Comparison of ENCODE assay signal across 8 cellular contexts in the genomic region with DNA sequence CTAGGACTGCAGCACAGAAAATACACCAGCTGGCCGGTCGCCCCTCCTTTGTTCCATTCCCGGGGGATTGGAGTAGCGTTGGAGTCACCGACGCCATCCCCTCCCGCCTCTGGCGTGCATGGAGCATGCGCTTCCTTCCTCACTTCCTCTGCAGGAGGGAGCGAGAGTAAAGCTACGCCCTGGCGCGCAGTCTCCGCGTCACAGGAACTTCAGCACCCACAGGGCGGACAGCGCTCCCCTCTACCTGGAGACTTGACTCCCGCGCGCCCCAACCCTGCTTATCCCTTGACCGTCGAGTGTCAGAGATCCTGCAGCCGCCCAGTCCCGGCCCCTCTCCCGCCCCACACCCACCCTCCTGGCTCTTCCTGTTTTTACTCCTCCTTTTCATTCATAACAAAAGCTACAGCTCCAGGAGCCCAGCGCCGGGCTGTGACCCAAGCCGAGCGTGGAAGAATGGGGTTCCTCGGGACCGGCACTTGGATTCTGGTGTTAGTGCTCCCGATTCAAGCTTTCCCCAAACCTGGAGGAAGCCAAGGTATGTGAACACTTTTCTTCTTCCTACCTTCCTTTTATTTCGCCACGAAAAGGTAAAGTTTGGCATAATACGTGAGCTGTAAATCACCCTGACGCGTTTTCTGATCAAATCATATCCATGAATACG. TPM values are rescaled to one million over a fixed set of nuclear protein-coding genes. Genes with fewer than 3 reads are reported as not detected.
DNase-seq lines count a peak whose midpoint lies in the region; ATAC-seq and TF ChIP-seq lines count a peak whose summit lies in the region.

A gene (plus strand): TSS at position 201 of the 661 bp plus-strand sequence. CDS start 253 bp downstream, at position 454.

- no peak within 1 kb of the TSS for H3K4me3 Mint-ChIP-seq in T-helper 2 cell treated with Interferon-gamma antibody and Interleukin-4, amounts not matched to agents 5 μg/mL and 100 μg/mL, for 36 hours

- intact Hi-C loops in psoas muscle (cut with DNase I) = no loop called here

- no peaks in the 10 kb centered on the region for H3K36me3 ChIP-seq in psoas muscle (ENCODE audit: insufficient read depth in 1 of 2, low read depth in 1 of 2)

- no peaks in the 10 kb centered on the region for H3K36me3 Mint-ChIP-seq in T-helper 2 cell treated with Interferon-gamma antibody and Interleukin-4, amounts not matched to agents 5 μg/mL and 100 μg/mL, for 36 hours (ENCODE audit: low read depth)

- H3K27me3 Mint-ChIP-seq in T-helper 2 cell treated with Interferon-gamma antibody and Interleukin-4, amounts not matched to agents 5 μg/mL and 100 μg/mL, for 36 hours (ENCODE audit: low read depth) = peaks cover 25% of the 10 kb centered on the region

- no peak within 1 kb of the TSS for H3K27ac ChIP-seq in psoas muscle

- ATAC-seq in psoas muscle (peak; percentile 51 to 68 (median 58)), GM19455 (IDR thresholded peaks at IDR 0.05; ENCODE audit: unreplicated experiment) (no peak), HG03378 (IDR thresholded peaks at IDR 0.05; ENCODE audit: unreplicated experiment) (no peak)

- no peaks in the 10 kb centered on the region for H3K9me3 Mint-ChIP-seq in T-helper 2 cell treated with Interferon-gamma antibody and Interleukin-4, amounts not matched to agents 5 μg/mL and 100 μg/mL, for 36 hours

- H3K4me1 ChIP-seq in psoas muscle = no peaks in the 10 kb centered on the region

- 2 to 3% (median 2%) methylated on average over 35 to 38 of the region's 38 CpGs for WGBS in psoas muscle, 3 donors

- peaks cover 0 to 25% (median 5%) of the 10 kb centered on the region in 3 donors for H3K27me3 ChIP-seq in psoas muscle (ENCODE audit: insufficient read depth in 3 of 3, low read length in 2 of 3)

- DNase-seq in DMS53 (lab: John Stamatoyannopoulos, UW) (peak; percentile 91), NCI-H1105 (lab: John Stamatoyannopoulos, UW) (peak; percentile 78), astrocyte of the hippocampus (ENCODE audit: low read depth, low spot score) (peak; percentile 89), hippocampal formation (lab: John Stamatoyannopoulos, UW) (peak; percentile 68 to 82), psoas muscle (peak; percentile 70 to 80)
- DNase-seq in T-helper 2 cell treated with Interferon-gamma antibody and Interleukin-4, amounts not matched to agents 5 μg/mL and 100 μg/mL, for 36 hours (ENCODE audit: low spot score) = peak; percentile 42

- no peak within 1 kb of the TSS for H3K27ac Mint-ChIP-seq in T-helper 2 cell treated with Interferon-gamma antibody and Interleukin-4, amounts not matched to agents 5 μg/mL and 100 μg/mL, for 36 hours

- TF ChIP-seq CTCF in psoas muscle (IDR thresholded peaks at IDR 0.05) = no peak

- H3K4me3 ChIP-seq in psoas muscle = no peak within 1 kb of the TSS

- peaks cover 4% of the 10 kb centered on the region for H3K4me1 Mint-ChIP-seq in T-helper 2 cell treated with Interferon-gamma antibody and Interleukin-4, amounts not matched to agents 5 μg/mL and 100 μg/mL, for 36 hours (ENCODE audit: low read depth)

- no peaks in the 10 kb centered on the region for H3K9me3 ChIP-seq in psoas muscle

RNA-seq across cellular contexts. Expression of the gene that starts here (rescaled TPM):
- not detected for total RNA-seq in psoas muscle
- polyA plus RNA-seq in psoas muscle = under 1 TPM; 0.04 to 0.07 (median 0.06) TPM

Comparison
In these comparisons a context has a peak if more than half of its experiments do, and no peak if none do; other contexts are left out.
1. Peak in DNase-seq and ATAC-seq in psoas muscle; RNA of the gene not detected or under 1 TPM.